In genomic region chr11:3193373-3194015, GRCh38 we compare ENCODE assay signal across 30 cellular contexts. TPM values are rescaled to one million over a fixed set of nuclear protein-coding genes. Genes with fewer than 3 reads are reported as not detected.
"Had no signal": no experiment of that assay in that cellular context is flagged by ENCODE, and none has a peak within 500 bp of the region (broad histone marks: within the 10 kb centered on the region; RNA-seq: fewer than 3 reads in every experiment).

No MANE protein-coding gene starts in this region.

- H3K9me3 ChIP-seq: neutrophil, right lobe of liver, upper lobe of left lung, vagina had no signal

- H3K27me3 ChIP-seq: right lobe of liver, upper lobe of left lung, vagina had no signal

- DNase-seq: activated CD4-positive, alpha-beta T cell treated with anti-CD3 and anti-CD28 coated beads for 4 hours; activated CD4-positive, alpha-beta T cell treated with anti-CD3 and anti-CD28 coated beads, Interleukin-2, amount 50 U/mL, for 4 hours; activated naive CD8-positive, alpha-beta T cell treated with anti-CD3 and anti-CD28 coated beads, Interleukin-2, amount 50 U/mL, for 24 hours; activated T-cell treated with anti-CD3 and anti-CD28 coated beads for 4 hours; amygdala; caudate nucleus; foreskin fibroblast; hippocampal formation; immature natural killer cell; stimulated activated CD4-positive, alpha-beta T cell treated with anti-CD3 and anti-CD28 coated beads, Interleukin-4, amount 100 ng/mL, for 24 hours; substantia nigra; T-helper 9 cell had no signal

- H3K27ac ChIP-seq: neutrophil, right lobe of liver, skin epidermis, upper lobe of left lung, vagina, VCaP had no signal

- H3K36me3 ChIP-seq: neutrophil, right lobe of liver, upper lobe of left lung, vagina had no signal

- H3K4me1 ChIP-seq: right lobe of liver, vagina had no signal

- ATAC-seq: activated naive CD8-positive, alpha-beta T cell treated with anti-CD3 and anti-CD28 coated beads, Interleukin-2, amount 50 U/mL, for 24 hours; esophagus mucosa; left lobe of liver; right lobe of liver; stimulated activated effector memory CD8-positive, alpha-beta T cell treated with anti-CD3 and anti-CD28 coated beads, Interleukin-12 subunit alpha, Interleukin-12 subunit beta, amount 100 ng/mL, for 72 hours had no signal

- H3K4me3 ChIP-seq: lung, right lobe of liver, skin epidermis, upper lobe of left lung, vagina had no signal

RNA-seq across cellular contexts. Expression of gene MRGPRG, which starts 25.1 kb away (rescaled TPM):
- total RNA-seq: activated T-helper 1 cell treated with anti-CD3 and anti-CD28 coated beads, Interleukin-12 subunit alpha, Interleukin-12 subunit beta, Interleukin-2, Interleukin-4 antibody, amounts not matched to agents 30 ng/mL and 10 ng/mL and 1 ng/mL, durations not matched to agents 14 hours and 24 hours and 36 hours; chondrocyte; esophagus mucosa; kidney epithelial cell; left lobe of liver; lung; mucosa of gallbladder; osteocyte; progenitor cell of endocrine pancreas; renal cortical epithelial cell; right lobe of liver; upper lobe of left lung; vagina had no signal
- polyA plus RNA-seq: immature natural killer cell, lung, thymus had no signal

RNA-seq across cellular contexts. Expression of gene MRGPRE, which starts 38.7 kb away (rescaled TPM):
- total RNA-seq: activated T-helper 1 cell treated with anti-CD3 and anti-CD28 coated beads, Interleukin-12 subunit alpha, Interleukin-12 subunit beta, Interleukin-2, Interleukin-4 antibody, amounts not matched to agents 30 ng/mL and 10 ng/mL and 1 ng/mL, durations not matched to agents 14 hours and 24 hours and 36 hours; chondrocyte; esophagus mucosa; left lobe of liver; osteocyte; progenitor cell of endocrine pancreas; renal cortical epithelial cell; right lobe of liver; vagina had no signal
- polyA plus RNA-seq: immature natural killer cell had no signal
